In the genomic region with DNA sequence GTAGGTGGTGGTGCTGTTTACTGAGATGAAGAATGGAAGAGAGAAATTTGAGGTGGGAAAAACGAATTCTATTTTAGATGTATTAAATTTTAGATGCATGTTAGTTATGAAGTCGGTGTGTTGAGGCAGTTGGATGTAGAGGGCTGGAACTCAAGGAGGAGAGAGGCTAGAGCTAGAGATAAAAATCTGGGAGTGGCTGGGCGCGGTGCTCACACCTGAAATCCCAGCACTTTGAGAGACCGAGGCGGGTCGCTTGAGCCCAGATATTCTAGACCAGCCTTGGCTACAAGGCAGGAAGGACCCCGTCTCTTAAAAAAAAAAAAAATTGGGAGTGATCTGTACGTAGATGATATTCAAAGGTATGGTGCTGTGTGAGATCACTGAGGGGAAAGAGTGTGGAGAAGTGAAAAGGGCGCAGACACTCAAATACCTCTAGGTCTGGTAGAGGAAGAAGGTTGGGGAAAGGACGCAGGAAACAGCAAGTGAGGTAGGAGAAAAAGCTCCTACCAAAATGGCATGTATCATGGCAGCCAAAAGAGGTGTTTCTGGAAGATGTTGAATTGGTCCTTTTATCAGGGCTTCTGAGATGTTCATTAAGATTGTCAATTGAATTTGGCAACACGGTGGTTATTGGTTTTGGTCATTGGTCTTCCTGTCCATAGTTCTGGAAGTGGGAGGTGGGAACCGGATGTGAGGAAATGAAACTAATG, we compare ENCODE assay signal across 9 cellular contexts. TPM values are rescaled to one million over a fixed set of nuclear protein-coding genes. Genes with fewer than 3 reads are reported as not detected.
DNase-seq lines count a peak whose midpoint lies in the region; ATAC-seq, FAIRE-seq and TF ChIP-seq lines count a peak whose summit lies in the region.
"Had no signal": no experiment of that assay in that cellular context is flagged by ENCODE, and none has a peak within 500 bp of the region (broad histone marks: within the 10 kb centered on the region; RNA-seq: fewer than 3 reads in every experiment).

No MANE protein-coding gene starts in this region.

- H4K91ac ChIP-seq in H1 (replicated peaks; ENCODE audit: insufficient read length, low read length): no peak overlapping the region

- peak overlapping the region in 3 of 4 experiments; percentile 29 to 90 (median 56); a peak in 5 of 7 replicates for H3K9ac ChIP-seq in H1 (replicated peaks in 1 of 4; ENCODE audit: extremely low read depth in 1 of 4, low read depth in 3 of 4, low read length in 3 of 4)

- peak overlapping the region; percentile 83 for H3K27ac ChIP-seq in OCI-LY7 (ENCODE audit: low read depth, low read length, poor library complexity, severe bottlenecking)
- no peak overlapping the region for H3K27ac ChIP-seq in H1 (ENCODE audit: low read depth, low read length)
- H3K27ac ChIP-seq in ovary: peak overlapping the region in 1 of 2 donors; percentile 97

- H2BK20ac ChIP-seq in H1 (ENCODE audit: low read length): no peak overlapping the region

- H2AK5ac ChIP-seq in H1 (ENCODE audit: low read depth, low read length): no peak overlapping the region

- no peak for ATAC-seq in GM18907 (IDR thresholded peaks at IDR 0.05; ENCODE audit: unreplicated experiment)

- no peak for TF ChIP-seq RAD21 in H1 (IDR thresholded peaks at IDR 0.05 in 1 of 2, conservative IDR thresholded peaks at IDR 0.05 in 1 of 2; ENCODE audit: low read depth in 2 of 2, low read length in 2 of 2)

- H3K4me3 ChIP-seq in GM06990 (replicated peaks; ENCODE audit: low read depth, low read length) (peak overlapping the region; percentile 98), OCI-LY7 (ENCODE audit: low read depth, low read length, poor library complexity, severe bottlenecking) (peak overlapping the region; percentile 96), H1 (ENCODE audit: extremely low read depth in 1 of 4, insufficient read depth in 2 of 4, low read depth in 3 of 4, low read length in 4 of 4) (peak overlapping the region; percentile 59 to 96 (median 94)), ovary (peak overlapping the region; percentile 81)

- TSS peak; percentile 54 for BruUV-seq in OCI-LY7 (replicated peaks; lab: Mats Ljungman, UMichigan)

- DNase-seq in GM06990 (ENCODE audit: extremely low read depth, insufficient read length) (no peak), OCI-LY7 (ENCODE audit: low spot score) (peak; percentile 42), H1 (ENCODE audit: low read depth in 1 of 2, low spot score in 2 of 2) (no peak), ovary (no peak), D341Med (ENCODE audit: low spot score) (no peak), H54 (ENCODE audit: insufficient read length, low spot score) (no peak), NCI-H1105 (lab: John Stamatoyannopoulos, UW) (no peak)

- peaks cover 33% of the 10 kb centered on the region for H4K20me1 ChIP-seq in OCI-LY7 (ENCODE audit: insufficient read depth, low read length)
- peaks cover 6 to 9% of the 10 kb centered on the region in 2 experiments for H4K20me1 ChIP-seq in H1 (replicated peaks in 1 of 2; ENCODE audit: control insufficient read depth in 1 of 2, insufficient read depth in 2 of 2, low read length in 2 of 2)

- 0 out of 2 replicates have a peak overlapping the region, but pooled peaks have one; percentile 1 for H2BK5ac ChIP-seq in H1 (ENCODE audit: low read depth, low read length)

- no peak overlapping the region for H4K5ac ChIP-seq in H1 (ENCODE audit: insufficient read length, low read depth, low read length)

- FAIRE-seq in H1 (lab: Jason Lieb, UNC): no peak
- no peak for FAIRE-seq in H54 (lab: Jason Lieb, UNC)

- no peak overlapping the region for H4K8ac ChIP-seq in H1 (ENCODE audit: extremely low read depth, insufficient read depth, low read length)

- peaks cover 10% of the 10 kb centered on the region; the same call in 1 of the 2 replicates for H3K23me2 ChIP-seq in H1 (ENCODE audit: low read depth, low read length)

- H3K79me2 ChIP-seq in OCI-LY7 (ENCODE audit: insufficient read depth, low read depth, low read length) (peaks cover 72% of the 10 kb centered on the region), H1 (ENCODE audit: control insufficient read depth in 1 of 2, insufficient read depth in 2 of 2, low read length in 2 of 2) (peaks cover 48 to 64% of the 10 kb centered on the region in 2 experiments)

- H3K36me3 ChIP-seq in GM06990 (ENCODE audit: control insufficient read depth, insufficient read depth, low read length) (no peaks in the 10 kb centered on the region), OCI-LY7 (ENCODE audit: insufficient read depth, low read length) (peaks cover 25% of the 10 kb centered on the region), H1 (ENCODE audit: control insufficient read depth in 2 of 4, insufficient read depth in 4 of 4, low read length in 3 of 4) (peaks cover 0 to 6% (median 0%) of the 10 kb centered on the region in 4 experiments; a peak in 2 of 8 replicates), ovary (no peaks in the 10 kb centered on the region)
- H3K36me3 ChIP-seq: Peyer's patch had no signal

- TF ChIP-seq POLR2A in H1 (IDR thresholded peaks at IDR 0.05; ENCODE audit: control extremely low read depth in 1 of 2, low read depth in 2 of 2, low read length in 2 of 2) (no peak), ovary (IDR thresholded peaks at IDR 0.05) (no peak), H54 (IDR thresholded peaks at IDR 0.05; ENCODE audit: low read depth, low read length) (no peak)

- no peak overlapping the region for H2BK15ac ChIP-seq in H1 (ENCODE audit: low read length)

- peaks cover 2% of the 10 kb centered on the region; the same call in 1 of the 2 replicates for H3K79me1 ChIP-seq in H1 (ENCODE audit: low read depth, low read length)

- H2AFZ ChIP-seq in OCI-LY7 (ENCODE audit: low read length) (no peak overlapping the region), H1 (ENCODE audit: low read length) (no peak overlapping the region)

- H3K9me2 ChIP-seq in OCI-LY7 (ENCODE audit: insufficient read depth, low read length): no peaks in the 10 kb centered on the region

- H3K4me1 ChIP-seq in OCI-LY7 (ENCODE audit: insufficient read depth, low read length, poor library complexity, severe bottlenecking): peaks cover 30% of the 10 kb centered on the region
- peaks cover 0 to 15% (median 3%) of the 10 kb centered on the region in 4 experiments; a peak in 4 of 7 replicates for H3K4me1 ChIP-seq in H1 (replicated peaks in 1 of 4; ENCODE audit: control insufficient read depth in 3 of 4, insufficient read depth in 4 of 4, low read length in 3 of 4)
- H3K4me1 ChIP-seq in ovary (ENCODE audit: insufficient read depth): peaks cover 9% of the 10 kb centered on the region

- no peak overlapping the region for H2BK120ac ChIP-seq in H1 (replicated peaks; ENCODE audit: low read depth, low read length)

- H3K4ac ChIP-seq in H1 (replicated peaks; ENCODE audit: insufficient read length, low read depth, low read length): no peak overlapping the region

- H2BK12ac ChIP-seq in H1 (ENCODE audit: low read depth, low read length): no peak overlapping the region

- H3K27me3 ChIP-seq in GM06990 (replicated peaks; ENCODE audit: control insufficient read depth, insufficient read depth, low read length) (no peaks in the 10 kb centered on the region), H1 (replicated peaks in 1 of 4; ENCODE audit: control insufficient read depth in 3 of 4, extremely low read depth in 1 of 4, insufficient read depth in 3 of 4, low read length in 3 of 4) (no peaks in the 10 kb centered on the region), ovary (no peaks in the 10 kb centered on the region)
- H3K27me3 ChIP-seq: Peyer's patch had no signal

- POLR2A ChIA-PET in OCI-LY7 (lab: Charles Lee) (interaction anchor here (0.6 to 3.3 kb wide), 4 partner anchors 53 to 148 kb away, joined by 3 to 14 read pairs (median 4); no protein-coding TSS in a partner anchor), H1 (lab: Charles Lee; ENCODE audit: partially characterized antibody) (interaction anchor here (1.0 to 3.5 kb wide), 4 partner anchors 10 to 212 kb away, joined by 3 to 33 read pairs (median 8); a partner anchor contains a TSS)

- 27 to 100% methylated on average over 1 to 13 of the region's 13 CpGs for WGBS in H1 (ENCODE audit: extremely low coverage in 1 of 2, insufficient coverage in 1 of 2, insufficient read length in 1 of 2, insufficient replicate concordance in 2 of 2, low coverage in 1 of 2, low lambda C conversion rate in 2 of 2, missing lambda C conversion rate in 1 of 2), 2 experiments
- 54 to 57% (median 55%) methylated on average over 13 of the region's 13 CpGs for WGBS in ovary, 3 donors

- TF ChIP-seq EP300 in H1 (IDR thresholded peaks at IDR 0.05; ENCODE audit: borderline replicate concordance in 1 of 2, low read depth in 2 of 2, low read length in 2 of 2) (no peak), ovary (IDR thresholded peaks at IDR 0.05) (no peak)

- TF ChIP-seq CTCF in GM06990 (IDR thresholded peaks at IDR 0.05; ENCODE audit: insufficient read depth, low read length, poor library complexity, severe bottlenecking): no peak
- TF ChIP-seq CTCF in OCI-LY7 (conservative IDR thresholded peaks at IDR 0.05; ENCODE audit: low read length): no peak
- TF ChIP-seq CTCF in H1 (IDR thresholded peaks at IDR 0.05; ENCODE audit: control extremely low read depth in 1 of 3, insufficient read depth in 1 of 3, low read depth in 1 of 3, low read length in 3 of 3): no peak
- no peak for TF ChIP-seq CTCF in ovary (IDR thresholded peaks at IDR 0.05)

- no peak overlapping the region for H3K14ac ChIP-seq in H1 (ENCODE audit: insufficient read length)

- CTCF ChIA-PET in OCI-LY7 (lab: Charles Lee; ENCODE audit: unreplicated experiment): no interaction called here
- CTCF ChIA-PET in H1 (lab: Charles Lee; ENCODE audit: partially characterized antibody): interaction anchor here (0.7 to 1.0 kb wide), 3 partner anchors 16 to 166 kb away, joined by 3 to 4 read pairs (median 3); no protein-coding TSS in a partner anchor

- peak overlapping the region; percentile 88 for H3K4me2 ChIP-seq in OCI-LY7 (ENCODE audit: low read length)
- H3K4me2 ChIP-seq in H1 (ENCODE audit: insufficient read depth in 1 of 2, low read depth in 2 of 2, low read length in 2 of 2): peak overlapping the region; percentile 71 to 100

- H3K18ac ChIP-seq in H1 (ENCODE audit: extremely low read depth, low read length): peak overlapping the region; percentile 55; the same call in 1 of the 2 replicates

- intact Hi-C loops in OCI-LY7 (cut with micrococcal nuclease; ENCODE audit: unreplicated experiment) (loop anchor here (1.0 to 2.0 kb wide), 2 partner anchors 63 to 107 kb away; no protein-coding TSS in a partner anchor), ovary (cut with DNase I) (no loop called here)

- H3K9me3 ChIP-seq in OCI-LY7 (ENCODE audit: low read length) (no peaks in the 10 kb centered on the region), H1 (ENCODE audit: insufficient read depth in 2 of 2, low read depth in 1 of 2, low read length in 1 of 2) (no peaks in the 10 kb centered on the region), ovary (no peaks in the 10 kb centered on the region)
- H3K9me3 ChIP-seq: Peyer's patch had no signal

- H3K23ac ChIP-seq in H1 (ENCODE audit: insufficient read length): no peak overlapping the region

- no peak overlapping the region for H3K56ac ChIP-seq in H1 (replicated peaks; ENCODE audit: insufficient read length, low read depth, low read length)

RNA-seq across cellular contexts. Expression of a gene that starts 1.8 kb away (rescaled TPM):
- total RNA-seq in OCI-LY7 (2014; rRNA removed; shearing (Covaris generic)): 50.7 and 68.2 TPM in 2 replicates
- total RNA-seq in OCI-LY7 (2022) (72.2 and 77.2 TPM in 2 replicates), ovary (10 to 100 TPM; 17.8 to 35.5 (median 27.2) TPM)
- 52.6 and 53.7 TPM in 2 replicates for total RNA-seq in H1 (2021; fragmentation: NEBNext Ultra II Directional; extraction: Animal tissue kit (Norgen Biotek cat#: 25700))
- polyA plus RNA-seq in H1 (2011; rRNA removed) (35.3 and 36.5 TPM in 2 replicates), ovary (10 to 100 TPM; 11.3 to 21.9 TPM)
- 40.1 TPM for polyA plus RNA-seq in H1 (2011; cell fraction: cytosol; rRNA removed)
- 55.8 TPM for polyA plus RNA-seq in H1 (2011; cell fraction: nucleus; rRNA removed)
- 31.8 to 37.2 TPM (median 34.0 TPM) in 4 replicates for polyA plus RNA-seq in H1 (2012, experiment 1 of 2)
- polyA plus RNA-seq in H1 (2012, experiment 2 of 2): 3.2 TPM
- 33.4 TPM for polyA plus RNA-seq in H1 (2013, experiment 1 of 2)
- polyA plus RNA-seq in H1 (2013, experiment 2 of 2): 32.6 TPM
- polyA minus RNA-seq in H1 (2011; rRNA and poly(A)+ RNA removed): 59.1 and 61.9 TPM in 2 replicates
- 36.7 TPM for polyA minus RNA-seq in H1 (2011; cell fraction: cytosol; rRNA and poly(A)+ RNA removed)
- polyA minus RNA-seq in H1 (2011; cell fraction: nucleus; rRNA and poly(A)+ RNA removed): 64.0 TPM
